In genomic region chr3:47989981-47990440, GRCh38 we compare ENCODE assay signal across 8 cellular contexts. TPM values are rescaled to one million over a fixed set of nuclear protein-coding genes. Genes with fewer than 3 reads are reported as not detected.
DNase-seq lines count a peak whose midpoint lies in the region; ATAC-seq and TF ChIP-seq lines count a peak whose summit lies in the region.

No MANE protein-coding gene starts in this region.

- 0 out of 2 replicates have a peak overlapping the region, but pooled peaks have one; percentile 8 for H3K27ac ChIP-seq in ACC112 (ENCODE audit: low read depth, low read length)
- peak overlapping the region; percentile 29 for H3K27ac ChIP-seq in left ventricle myocardium inferior (replicated peaks)

- no peak overlapping the region for H3K27ac Mint-ChIP-seq in T-helper 17 cell

- peak; percentile 95 for TF ChIP-seq CTCF in left ventricle myocardium inferior (IDR thresholded peaks at IDR 0.05; ENCODE audit: borderline replicate concordance)

- H3K4me1 Mint-ChIP-seq in T-helper 17 cell = peaks cover 16% of the 10 kb centered on the region

- H3K4me1 ChIP-seq in ACC112 (ENCODE audit: control insufficient read depth, insufficient read depth, low read length, unreplicated experiment) = peaks cover 18% of the 10 kb centered on the region
- H3K4me1 ChIP-seq in left ventricle myocardium inferior = peaks cover 59% of the 10 kb centered on the region

- H3K27me3 ChIP-seq in ACC112 (ENCODE audit: insufficient read depth, low read length) = no peaks in the 10 kb centered on the region
- H3K27me3 ChIP-seq in left ventricle myocardium inferior (ENCODE audit: low read depth) = no peaks in the 10 kb centered on the region

- H3K79me2 ChIP-seq in ACC112 (ENCODE audit: control insufficient read depth, insufficient read depth, low read length, unreplicated experiment) = peaks cover 62% of the 10 kb centered on the region

- peaks cover 4% of the 10 kb centered on the region for H3K36me3 Mint-ChIP-seq in T-helper 17 cell (ENCODE audit: low read depth)

- H3K36me3 ChIP-seq in ACC112 (ENCODE audit: insufficient read depth, low read length) (0 out of 2 replicates have a peak, but pooled peaks cover 4% of the 10 kb centered on the region), left ventricle myocardium inferior (peaks cover 28% of the 10 kb centered on the region)

- intact Hi-C loops in left ventricle myocardium inferior (cut with micrococcal nuclease) = loop anchor here (10.0 kb wide), 3 partner anchors 95 to 165 kb away; no protein-coding TSS in a partner anchor

- H3K27me3 Mint-ChIP-seq in T-helper 17 cell = no peaks in the 10 kb centered on the region

- peak; percentile 46 for ATAC-seq in GM18520 (IDR thresholded peaks at IDR 0.05; ENCODE audit: unreplicated experiment)
- peak; percentile 99 for ATAC-seq in T-helper 17 cell
- ATAC-seq in HG03354 (IDR thresholded peaks at IDR 0.05; ENCODE audit: poor library complexity, severe bottlenecking, unreplicated experiment) = no peak

- no peak overlapping the region for H3K4me3 ChIP-seq in ACC112 (ENCODE audit: low read depth, low read length)
- no peak overlapping the region for H3K4me3 ChIP-seq in left ventricle myocardium inferior

- DNase-seq in NCI-H146 treated with DMSO at 0.1 percent for 48 hours (lab: John Stamatoyannopoulos, UW; ENCODE audit: unreplicated experiment) (peak; percentile 45), T-helper 17 cell (peak; percentile 36 to 53 (median 37)), amniotic stem cell (lab: John Stamatoyannopoulos, UW) (peak; percentile 80), left ventricle myocardium inferior (peak; percentile 58), retina (peak; percentile 68)

- H2AFZ ChIP-seq in ACC112 (ENCODE audit: low read length, unreplicated experiment) = no peak overlapping the region

- H3K4me3 Mint-ChIP-seq in T-helper 17 cell = no peak overlapping the region

- H3K9me3 ChIP-seq in T-helper 17 cell (ENCODE audit: control insufficient read depth, low read length, poor library complexity, severe bottlenecking) (no peaks in the 10 kb centered on the region), left ventricle myocardium inferior (replicated peaks) (no peaks in the 10 kb centered on the region)

RNA-seq across cellular contexts. Expression of gene MAP4, which starts 26.2 kb away (rescaled TPM):
- 10 to 100 TPM; 80.6 to 89.7 TPM for total RNA-seq in T-helper 17 cell
- 662 TPM for total RNA-seq in left ventricle myocardium inferior
